ENCODE assay signal across 18 cellular contexts in the genomic region with DNA sequence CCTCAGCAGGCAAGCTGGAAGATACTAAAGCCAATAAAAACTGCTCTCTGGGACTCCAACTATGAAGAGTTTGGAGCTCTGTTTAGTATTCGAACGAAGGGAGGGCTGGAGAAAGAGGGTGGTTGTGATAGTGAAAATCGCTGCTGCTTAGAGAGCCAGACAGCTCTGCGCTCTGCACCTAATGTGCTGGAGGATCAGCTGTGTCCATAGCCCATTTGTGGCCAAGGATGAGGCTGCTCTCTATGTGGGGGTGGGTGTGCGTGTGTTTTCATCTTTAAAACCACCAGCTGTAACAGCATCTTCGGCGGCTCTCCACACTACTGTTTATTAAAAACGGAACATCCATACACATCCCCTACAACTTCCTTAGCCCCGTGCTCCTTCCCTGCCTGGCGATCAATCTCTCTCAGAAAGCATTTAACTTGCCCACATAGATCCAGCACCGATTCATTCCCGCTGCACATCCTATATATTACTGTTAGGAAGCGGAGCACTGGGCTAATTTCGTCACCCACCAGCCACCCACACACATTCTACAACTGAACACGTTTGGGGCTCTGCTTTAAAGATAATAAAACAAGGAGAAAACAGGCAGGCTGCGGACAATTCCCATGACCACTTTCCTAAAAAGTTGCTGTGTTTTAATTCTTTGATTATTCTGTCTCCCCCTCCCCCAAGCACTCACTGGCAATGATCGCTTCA. TPM values are rescaled to one million over a fixed set of nuclear protein-coding genes. Genes with fewer than 3 reads are reported as not detected.
A peak's percentile ranks its signal among the peaks of the same experiment; 100 is the strongest.
DNase-seq lines count a peak whose midpoint lies in the region; ATAC-seq, FAIRE-seq and TF ChIP-seq lines count a peak whose summit lies in the region.
"Had no signal": no experiment of that assay in that cellular context is flagged by ENCODE, and none has a peak within 500 bp of the region (broad histone marks: within the 10 kb centered on the region; RNA-seq: fewer than 3 reads in every experiment).

No MANE protein-coding gene starts in this region.

- no peak for ATAC-seq in GM19023 (IDR thresholded peaks at IDR 0.05; ENCODE audit: unreplicated experiment)
- no peak for ATAC-seq in stimulated activated naive CD8-positive, alpha-beta T cell treated with anti-CD3 and anti-CD28 coated beads, Interleukin-15, Interleukin-2, amounts not matched to agents 100 U/mL and 50 U/mL, for 24 hours

- peaks cover 0 to 11% (median 2%) of the 10 kb centered on the region in 5 experiments for H3K9me3 Mint-ChIP-seq in brain
- H3K9me3 Mint-ChIP-seq: activated B cell treated with CpG ODN at 0.5 μM for 24 hours had no signal

- H3K4me3 Mint-ChIP-seq in brain: peak overlapping the region; percentile 90 to 98 (median 95)
- H3K4me3 Mint-ChIP-seq: activated B cell treated with CpG ODN at 0.5 μM for 24 hours had no signal

- peak overlapping the region; percentile 59 to 98 (median 93) for H3K27ac Mint-ChIP-seq in brain
- H3K27ac Mint-ChIP-seq: activated B cell treated with CpG ODN at 0.5 μM for 24 hours had no signal

- no peak for FAIRE-seq in GM12892 (lab: Jason Lieb, UNC)
- FAIRE-seq: K562, RCC 7860 had no signal

- TF ChIP-seq POLR2A in GM12892 (IDR thresholded peaks at IDR 0.05; ENCODE audit: low read depth, low read length): no peak

- no peaks in the 10 kb centered on the region for H3K36me3 Mint-ChIP-seq in brain

- DNase-seq in NCI-H1417 (lab: John Stamatoyannopoulos, UW) (peak; percentile 42 to 86 (median 73)), NCI-H1417 treated with DMSO at 0.1 percent for 48 hours (lab: John Stamatoyannopoulos, UW) (no peak), NCI-H146 (lab: John Stamatoyannopoulos, UW) (peak; percentile 61), occipital lobe (lab: John Stamatoyannopoulos, UW) (peak; percentile 51), GM12892 (ENCODE audit: insufficient read length) (no peak)
- DNase-seq in stimulated activated naive CD8-positive, alpha-beta T cell treated with anti-CD3 and anti-CD28 coated beads, Interleukin-15, Interleukin-2, amounts not matched to agents 100 U/mL and 50 U/mL, for 24 hours: no peak
- DNase-seq: activated B cell treated with CpG ODN at 0.5 μM for 24 hours; activated effector memory CD4-positive, alpha-beta T cell treated with anti-CD3 and anti-CD28 coated beads, Interleukin-2, amount 50 U/mL, for 16 hours; effector CD4-positive, alpha-beta T cell; NCI-H2081 treated with DMSO at 0.1 percent for 48 hours had no signal

- H3K4me1 Mint-ChIP-seq in brain: peaks cover 57% of the 10 kb centered on the region

- no peak for TF ChIP-seq CTCF in brain (conservative IDR thresholded peaks at IDR 0.05)

- H3K27me3 Mint-ChIP-seq in brain: peaks cover 63% of the 10 kb centered on the region

RNA-seq across cellular contexts. Expression of a gene that starts 1.6 kb away (rescaled TPM):
- polyA plus RNA-seq in brain (ENCODE audit: insufficient read depth, low read depth, low replicate concordance): 74.4 TPM
- 60.7 TPM for total RNA-seq in occipital lobe
- polyA plus RNA-seq in GM12892 (2012; ENCODE audit: missing spikeins): not detected
- total RNA-seq: A172, activated B cell treated with CpG ODN at 0.5 μM for 24 hours, kidney epithelial cell, lung microvascular endothelial cell, suprapubic skin had no signal

Comparison
In these comparisons a context has a peak if more than half of its experiments do, and no peak if none do; other contexts are left out.
1. DNase-seq: peak in NCI-H1417 (3 of 3), NCI-H146 (single experiment) and occipital lobe (single experiment); none in NCI-H1417 treated with DMSO at 0.1 percent for 48 hours (single experiment), stimulated activated naive CD8-positive, alpha-beta T cell treated with anti-CD3 and anti-CD28 coated beads, Interleukin-15, Interleukin-2, amounts not matched to agents 100 U/mL and 50 U/mL, for 24 hours (single experiment) and GM12892 (single experiment).